Comparison of ENCODE assay signal across 1 cellular context in genomic region chr5:140174472-140175366, GRCh38.
TF ChIP-seq lines count a peak whose summit lies in the region.

CYSTM1 (plus strand) TSS chr5:140175188; CDS start chr5:140194466, 19,278 bp downstream.

TF ChIP-seq in HepG2, 621 proteins besides CTCF, POLR2A, EP300 and RAD21 (continued from another document and continues in another):
- TF ChIP-seq, protein P1, sequence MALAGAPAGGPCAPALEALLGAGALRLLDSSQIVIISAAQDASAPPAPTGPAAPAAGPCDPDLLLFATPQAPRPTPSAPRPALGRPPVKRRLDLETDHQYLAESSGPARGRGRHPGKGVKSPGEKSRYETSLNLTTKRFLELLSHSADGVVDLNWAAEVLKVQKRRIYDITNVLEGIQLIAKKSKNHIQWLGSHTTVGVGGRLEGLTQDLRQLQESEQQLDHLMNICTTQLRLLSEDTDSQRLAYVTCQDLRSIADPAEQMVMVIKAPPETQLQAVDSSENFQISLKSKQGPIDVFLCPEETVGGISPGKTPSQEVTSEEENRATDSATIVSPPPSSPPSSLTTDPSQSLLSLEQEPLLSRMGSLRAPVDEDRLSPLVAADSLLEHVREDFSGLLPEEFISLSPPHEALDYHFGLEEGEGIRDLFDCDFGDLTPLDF (CRISPR knock-in tag; IDR thresholded peaks at IDR 0.05): peak; percentile 68; the same call in 1 of the 2 replicates
- TF ChIP-seq ZNF672 (CRISPR knock-in tag; IDR thresholded peaks at IDR 0.05) (no peak), ZFP82 (CRISPR knock-in tag; IDR thresholded peaks at IDR 0.05; ENCODE audit: borderline replicate concordance) (peak; percentile 14; the same call in 1 of the 2 replicates), DRAP1 (CRISPR knock-in tag; IDR thresholded peaks at IDR 0.05) (peak; percentile 73), ZNF430 (CRISPR knock-in tag; IDR thresholded peaks at IDR 0.05) (no peak), ZNF331 (CRISPR knock-in tag; IDR thresholded peaks at IDR 0.05) (no peak), ADNP (CRISPR knock-in tag; IDR thresholded peaks at IDR 0.05) (no peak), NR2C2 (CRISPR knock-in tag; IDR thresholded peaks at IDR 0.05; ENCODE audit: borderline replicate concordance) (0 out of 2 replicates have a peak, but pooled peaks have one; percentile 12), ZNF543 (CRISPR knock-in tag; IDR thresholded peaks at IDR 0.05) (no peak), GMEB2 (CRISPR knock-in tag; IDR thresholded peaks at IDR 0.05; ENCODE audit: low read depth) (no peak), SALL1 (CRISPR knock-in tag; IDR thresholded peaks at IDR 0.05) (peak; percentile 79), BRD4 (CRISPR knock-in tag; IDR thresholded peaks at IDR 0.05) (no peak), MEIS1 (CRISPR knock-in tag; IDR thresholded peaks at IDR 0.05; ENCODE audit: borderline replicate concordance) (no peak), KAT8 (CRISPR knock-in tag; IDR thresholded peaks at IDR 0.05) (peak; percentile 79; the same call in 1 of the 2 replicates), SMYD3 (CRISPR knock-in tag; IDR thresholded peaks at IDR 0.05) (no peak), ZNF605 (CRISPR knock-in tag; IDR thresholded peaks at IDR 0.05) (no peak), ZNF7 (CRISPR knock-in tag; IDR thresholded peaks at IDR 0.05) (no peak), KLF12 (CRISPR knock-in tag; IDR thresholded peaks at IDR 0.05; ENCODE audit: borderline replicate concordance) (peak; percentile 61; the same call in 1 of the 2 replicates), ZNF256 (CRISPR knock-in tag; conservative IDR thresholded peaks at IDR 0.05) (no peak), ZSCAN30 (CRISPR knock-in tag; IDR thresholded peaks at IDR 0.05) (no peak), ZNF160 (CRISPR knock-in tag; IDR thresholded peaks at IDR 0.05) (no peak), GTF3A (CRISPR knock-in tag; conservative IDR thresholded peaks at IDR 0.05) (no peak), GPBP1L1 (CRISPR knock-in tag; IDR thresholded peaks at IDR 0.05) (no peak), TAF1 (CRISPR knock-in tag; IDR thresholded peaks at IDR 0.05) (peak; percentile 78; the same call in 1 of the 2 replicates), KMT2B (CRISPR knock-in tag; IDR thresholded peaks at IDR 0.05) (no peak), ZNF552 (CRISPR knock-in tag; IDR thresholded peaks at IDR 0.05; ENCODE audit: borderline replicate concordance) (no peak), PBX3 (CRISPR knock-in tag; IDR thresholded peaks at IDR 0.05; ENCODE audit: borderline replicate concordance) (no peak), ZNF761 (CRISPR knock-in tag; conservative IDR thresholded peaks at IDR 0.05) (no peak), PHF5A (CRISPR knock-in tag; IDR thresholded peaks at IDR 0.05; ENCODE audit: low read depth, unreplicated experiment) (no peak), CREB1 (IDR thresholded peaks at IDR 0.05) (peak; percentile 99), CREB1 (CRISPR knock-in tag; IDR thresholded peaks at IDR 0.05) (peak; percentile 79), BHLHE40 (IDR thresholded peaks at IDR 0.05; ENCODE audit: low read length) (no peak), ZMYM4 (CRISPR knock-in tag; IDR thresholded peaks at IDR 0.05) (peak; percentile 74; the same call in 1 of the 2 replicates), ZNF766 (CRISPR knock-in tag; IDR thresholded peaks at IDR 0.05; ENCODE audit: borderline replicate concordance) (peak; percentile 16; the same call in 1 of the 2 replicates), PRDM10 (CRISPR knock-in tag; IDR thresholded peaks at IDR 0.05; ENCODE audit: low read depth) (no peak), REPIN1 (CRISPR knock-in tag; IDR thresholded peaks at IDR 0.05; ENCODE audit: borderline replicate concordance, low read depth) (no peak), ELF4 (CRISPR knock-in tag; IDR thresholded peaks at IDR 0.05; ENCODE audit: borderline replicate concordance) (no peak), MAFG (CRISPR knock-in tag; IDR thresholded peaks at IDR 0.05) (no peak), TFDP2 (CRISPR knock-in tag; IDR thresholded peaks at IDR 0.05) (peak; percentile 63; the same call in 1 of the 2 replicates), HNRNPK (IDR thresholded peaks at IDR 0.05; ENCODE audit: low read depth, low read length, poor library complexity, severe bottlenecking) (no peak), ZNF382 (CRISPR knock-in tag; IDR thresholded peaks at IDR 0.05; ENCODE audit: borderline replicate concordance) (no peak), HCFC1 (IDR thresholded peaks at IDR 0.05; ENCODE audit: low read depth, low read length) (no peak), ZNF317 (CRISPR knock-in tag; IDR thresholded peaks at IDR 0.05) (0 out of 2 replicates have a peak, but pooled peaks have one; percentile 38)
- TF ChIP-seq, protein P2, sequence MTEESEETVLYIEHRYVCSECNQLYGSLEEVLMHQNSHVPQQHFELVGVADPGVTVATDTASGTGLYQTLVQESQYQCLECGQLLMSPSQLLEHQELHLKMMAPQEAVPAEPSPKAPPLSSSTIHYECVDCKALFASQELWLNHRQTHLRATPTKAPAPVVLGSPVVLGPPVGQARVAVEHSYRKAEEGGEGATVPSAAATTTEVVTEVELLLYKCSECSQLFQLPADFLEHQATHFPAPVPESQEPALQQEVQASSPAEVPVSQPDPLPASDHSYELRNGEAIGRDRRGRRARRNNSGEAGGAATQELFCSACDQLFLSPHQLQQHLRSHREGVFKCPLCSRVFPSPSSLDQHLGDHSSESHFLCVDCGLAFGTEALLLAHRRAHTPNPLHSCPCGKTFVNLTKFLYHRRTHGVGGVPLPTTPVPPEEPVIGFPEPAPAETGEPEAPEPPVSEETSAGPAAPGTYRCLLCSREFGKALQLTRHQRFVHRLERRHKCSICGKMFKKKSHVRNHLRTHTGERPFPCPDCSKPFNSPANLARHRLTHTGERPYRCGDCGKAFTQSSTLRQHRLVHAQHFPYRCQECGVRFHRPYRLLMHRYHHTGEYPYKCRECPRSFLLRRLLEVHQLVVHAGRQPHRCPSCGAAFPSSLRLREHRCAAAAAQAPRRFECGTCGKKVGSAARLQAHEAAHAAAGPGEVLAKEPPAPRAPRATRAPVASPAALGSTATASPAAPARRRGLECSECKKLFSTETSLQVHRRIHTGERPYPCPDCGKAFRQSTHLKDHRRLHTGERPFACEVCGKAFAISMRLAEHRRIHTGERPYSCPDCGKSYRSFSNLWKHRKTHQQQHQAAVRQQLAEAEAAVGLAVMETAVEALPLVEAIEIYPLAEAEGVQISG (CRISPR knock-in tag; IDR thresholded peaks at IDR 0.05): no peak; the same call in none of the 2 replicates
- TF ChIP-seq, protein P3, sequence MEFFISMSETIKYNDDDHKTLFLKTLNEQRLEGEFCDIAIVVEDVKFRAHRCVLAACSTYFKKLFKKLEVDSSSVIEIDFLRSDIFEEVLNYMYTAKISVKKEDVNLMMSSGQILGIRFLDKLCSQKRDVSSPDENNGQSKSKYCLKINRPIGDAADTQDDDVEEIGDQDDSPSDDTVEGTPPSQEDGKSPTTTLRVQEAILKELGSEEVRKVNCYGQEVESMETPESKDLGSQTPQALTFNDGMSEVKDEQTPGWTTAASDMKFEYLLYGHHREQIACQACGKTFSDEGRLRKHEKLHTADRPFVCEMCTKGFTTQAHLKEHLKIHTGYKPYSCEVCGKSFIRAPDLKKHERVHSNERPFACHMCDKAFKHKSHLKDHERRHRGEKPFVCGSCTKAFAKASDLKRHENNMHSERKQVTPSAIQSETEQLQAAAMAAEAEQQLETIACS (CRISPR knock-in tag; IDR thresholded peaks at IDR 0.05): no peak; the same call in 1 of the 2 replicates
- TF ChIP-seq, protein P4, sequence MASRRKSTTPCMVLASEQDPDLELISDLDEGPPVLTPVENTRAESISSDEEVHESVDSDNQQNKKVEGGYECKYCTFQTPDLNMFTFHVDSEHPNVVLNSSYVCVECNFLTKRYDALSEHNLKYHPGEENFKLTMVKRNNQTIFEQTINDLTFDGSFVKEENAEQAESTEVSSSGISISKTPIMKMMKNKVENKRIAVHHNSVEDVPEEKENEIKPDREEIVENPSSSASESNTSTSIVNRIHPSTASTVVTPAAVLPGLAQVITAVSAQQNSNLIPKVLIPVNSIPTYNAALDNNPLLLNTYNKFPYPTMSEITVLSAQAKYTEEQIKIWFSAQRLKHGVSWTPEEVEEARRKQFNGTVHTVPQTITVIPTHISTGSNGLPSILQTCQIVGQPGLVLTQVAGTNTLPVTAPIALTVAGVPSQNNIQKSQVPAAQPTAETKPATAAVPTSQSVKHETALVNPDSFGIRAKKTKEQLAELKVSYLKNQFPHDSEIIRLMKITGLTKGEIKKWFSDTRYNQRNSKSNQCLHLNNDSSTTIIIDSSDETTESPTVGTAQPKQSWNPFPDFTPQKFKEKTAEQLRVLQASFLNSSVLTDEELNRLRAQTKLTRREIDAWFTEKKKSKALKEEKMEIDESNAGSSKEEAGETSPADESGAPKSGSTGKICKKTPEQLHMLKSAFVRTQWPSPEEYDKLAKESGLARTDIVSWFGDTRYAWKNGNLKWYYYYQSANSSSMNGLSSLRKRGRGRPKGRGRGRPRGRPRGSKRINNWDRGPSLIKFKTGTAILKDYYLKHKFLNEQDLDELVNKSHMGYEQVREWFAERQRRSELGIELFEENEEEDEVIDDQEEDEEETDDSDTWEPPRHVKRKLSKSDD (CRISPR knock-in tag; IDR thresholded peaks at IDR 0.05; ENCODE audit: low read depth): peak; percentile 92; the same call in 1 of the 2 replicates
